8 cellular contexts compared by ENCODE assay signal in the genomic region with DNA sequence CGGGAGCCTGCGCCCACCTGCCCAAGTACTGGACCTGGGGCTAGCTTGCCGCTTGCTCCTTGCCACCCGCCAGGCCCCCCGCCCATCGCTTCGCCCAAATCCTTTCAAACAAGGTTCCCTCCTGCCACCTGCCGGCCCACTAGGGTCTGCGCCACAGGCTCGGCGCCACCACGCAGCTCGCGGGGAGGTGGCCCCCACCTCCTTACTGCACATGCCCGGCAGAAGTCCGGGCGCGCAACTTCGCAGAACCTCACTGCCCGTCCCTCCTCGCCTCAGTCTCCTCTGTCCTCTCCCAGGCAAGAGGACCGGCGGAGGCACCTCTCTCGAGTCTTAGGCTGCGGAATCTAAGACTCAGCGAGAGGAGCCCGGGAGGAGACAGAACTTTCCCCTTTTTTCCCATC. TPM values are rescaled to one million over a fixed set of nuclear protein-coding genes. Genes with fewer than 3 reads are reported as not detected.
A peak's percentile ranks its signal among the peaks of the same experiment; 100 is the strongest.
DNase-seq lines count a peak whose midpoint lies in the region; ATAC-seq, FAIRE-seq and TF ChIP-seq lines count a peak whose summit lies in the region.

No MANE protein-coding gene starts in this region.

- peak; percentile 11 to 24 for DNase-seq in NOMO-1 (lab: John Stamatoyannopoulos, UW; ENCODE audit: unreplicated experiment in 2 of 2)
- no peak for DNase-seq in NOMO-1 treated with dmso at 0.1 percent for 144 hours (lab: John Stamatoyannopoulos, UW; ENCODE audit: unreplicated experiment)
- DNase-seq in RWPE1 (ENCODE audit: low spot score): peak; percentile 44
- DNase-seq in astrocyte of the cerebellum (ENCODE audit: low read depth): no peak
- DNase-seq in keratinocyte (ENCODE audit: low read depth, low spot score): no peak
- DNase-seq in stimulated activated naive B cell treated with anti-CD40 and anti-IgM and Interleukin-4, amounts not matched to agents 10 μg/mL and 1 μg/mL and 100 μg/mL, for 72 hours: peak; percentile 31

- peaks cover 43% of the 10 kb centered on the region for H3K27me3 ChIP-seq in keratinocyte (ENCODE audit: control insufficient read depth, extremely low read depth, insufficient read depth, low read length)

- H3K4me3 ChIP-seq in astrocyte of the cerebellum (ENCODE audit: low read depth, low read length): peak overlapping the region; percentile 12
- no peak overlapping the region for H3K4me3 ChIP-seq in keratinocyte (ENCODE audit: control insufficient read depth in 2 of 3, extremely low read depth in 1 of 3, insufficient read depth in 2 of 3, low read depth in 1 of 3, low read length in 3 of 3)

- no peaks in the 10 kb centered on the region for H3K9me3 Mint-ChIP-seq in stimulated activated naive B cell treated with anti-CD40 and anti-IgM and Interleukin-4, amounts not matched to agents 10 μg/mL and 1 μg/mL and 100 μg/mL, for 72 hours

- H3K27me3 Mint-ChIP-seq in stimulated activated naive B cell treated with anti-CD40 and anti-IgM and Interleukin-4, amounts not matched to agents 10 μg/mL and 1 μg/mL and 100 μg/mL, for 72 hours: peaks cover 46 to 60% of the 10 kb centered on the region in 2 donors

- no peaks in the 10 kb centered on the region for H3K9me3 ChIP-seq in keratinocyte (ENCODE audit: control insufficient read depth, low read depth, low read length)

- H3K9me1 ChIP-seq in keratinocyte (ENCODE audit: control insufficient read depth, extremely low read depth, insufficient read depth, low read length): no peaks in the 10 kb centered on the region

- dilution Hi-C loops in keratinocyte (cut with MboI; ENCODE audit: extremely low pct_ligation_motif_present, low sequenced_read_pairs): no loop called here

- no peak overlapping the region for H3K27ac Mint-ChIP-seq in stimulated activated naive B cell treated with anti-CD40 and anti-IgM and Interleukin-4, amounts not matched to agents 10 μg/mL and 1 μg/mL and 100 μg/mL, for 72 hours

- TF ChIP-seq CTCF in RWPE1 (conservative IDR thresholded peaks at IDR 0.05; ENCODE audit: low read depth) (peak; percentile 50), astrocyte of the cerebellum (IDR thresholded peaks at IDR 0.05; ENCODE audit: low read depth, low read length, missing control alignments) (peak; percentile 43), keratinocyte (optimal IDR thresholded peaks at IDR 0.05 in 1 of 3, IDR thresholded peaks at IDR 0.05 in 1 of 3, conservative IDR thresholded peaks at IDR 0.05 in 1 of 3; ENCODE audit: extremely low read depth in 1 of 3, insufficient read depth in 2 of 3, low read length in 3 of 3) (peak in 2 of 3 experiments; percentile 52 to 58)

- no peaks in the 10 kb centered on the region for H4K20me1 ChIP-seq in keratinocyte (ENCODE audit: control insufficient read depth, extremely low read depth, insufficient read depth, low read length)

- peaks cover 12 to 23% of the 10 kb centered on the region in 2 donors for H3K4me1 Mint-ChIP-seq in stimulated activated naive B cell treated with anti-CD40 and anti-IgM and Interleukin-4, amounts not matched to agents 10 μg/mL and 1 μg/mL and 100 μg/mL, for 72 hours

- POLR2A ChIA-PET in RWPE1 (lab: Yijun Ruan, JAX; ENCODE audit: low non-redundant PET): no interaction called here

- no peak overlapping the region for H3K4me2 ChIP-seq in keratinocyte (ENCODE audit: control insufficient read depth, extremely low read depth, insufficient read depth, low read depth, low read length)

- no peak for FAIRE-seq in keratinocyte (lab: Jason Lieb, UNC)

- H3K4me1 ChIP-seq in keratinocyte (ENCODE audit: control insufficient read depth, extremely low read depth, insufficient read depth, low read length): no peaks in the 10 kb centered on the region

- H2AFZ ChIP-seq in keratinocyte (ENCODE audit: control insufficient read depth, low read length): no peak overlapping the region

- no peak overlapping the region for H3K27ac ChIP-seq in RWPE1
- H3K27ac ChIP-seq in keratinocyte (ENCODE audit: control insufficient read depth, insufficient read depth, low read length): no peak overlapping the region

- peak overlapping the region; percentile 47 to 65 for H3K4me3 Mint-ChIP-seq in stimulated activated naive B cell treated with anti-CD40 and anti-IgM and Interleukin-4, amounts not matched to agents 10 μg/mL and 1 μg/mL and 100 μg/mL, for 72 hours

- peak; percentile 60 to 73 for ATAC-seq in stimulated activated naive B cell treated with anti-CD40 and anti-IgM and Interleukin-4, amounts not matched to agents 10 μg/mL and 1 μg/mL and 100 μg/mL, for 72 hours (replicated peaks)
- ATAC-seq in HG03280 (IDR thresholded peaks at IDR 0.05; ENCODE audit: unreplicated experiment): no peak
- ATAC-seq in HG03045 (IDR thresholded peaks at IDR 0.05; ENCODE audit: unreplicated experiment): no peak

- in situ Hi-C loops in astrocyte of the cerebellum (cut with HindIII; ENCODE audit: low sequenced_read_pairs): no loop called here

- H3K9ac ChIP-seq in keratinocyte (ENCODE audit: control insufficient read depth, extremely low read depth, insufficient read depth, low read length): no peak overlapping the region

- CTCF ChIA-PET in RWPE1 (lab: Yijun Ruan, JAX): interaction anchor here (0.6 to 1.3 kb wide), 7 partner anchors 13 to 1643 kb away, joined by 3 to 4 read pairs (median 3); a partner anchor contains a TSS

- H3K36me3 ChIP-seq in keratinocyte (ENCODE audit: control insufficient read depth in 2 of 2, extremely low read depth in 1 of 2, insufficient read depth in 2 of 2, low read length in 2 of 2): no peaks in the 10 kb centered on the region

- no peaks in the 10 kb centered on the region for H3K79me2 ChIP-seq in keratinocyte (ENCODE audit: control insufficient read depth, insufficient read depth, low read length)

- H3K36me3 Mint-ChIP-seq in stimulated activated naive B cell treated with anti-CD40 and anti-IgM and Interleukin-4, amounts not matched to agents 10 μg/mL and 1 μg/mL and 100 μg/mL, for 72 hours: peaks cover 3 to 17% of the 10 kb centered on the region in 2 donors

RNA-seq across cellular contexts. Expression of a gene that starts 11.2 kb away (rescaled TPM):
- polyA plus RNA-seq in keratinocyte: 0.25 to 0.37 TPM (median 0.31 TPM) in 3 replicates
- 0.89 TPM for polyA plus RNA-seq in keratinocyte (2011; ENCODE audit: low read depth)
- polyA plus RNA-seq in keratinocyte (2011; cell fraction: cytosol; rRNA removed): 0.25 and 0.27 TPM in 2 replicates
- 0.24 and 0.32 TPM in 2 replicates for polyA plus RNA-seq in keratinocyte (2011; cell fraction: nucleus; rRNA removed)
- polyA plus RNA-seq in keratinocyte (2012; ENCODE audit: low replicate concordance): 0.16 TPM in 1 of 2 replicates, not detected in the other
- polyA minus RNA-seq in keratinocyte: 0.13 to 0.40 TPM in 2 of 3 replicates, not detected in the other
- not detected for polyA minus RNA-seq in keratinocyte (2011; cell fraction: cytosol; rRNA and poly(A)+ RNA removed)
- polyA minus RNA-seq in keratinocyte (2011; cell fraction: nucleus; rRNA and poly(A)+ RNA removed): 0.32 and 0.62 TPM in 2 replicates

RNA-seq across cellular contexts. Expression of a gene that starts 13.0 kb away (rescaled TPM):
- 521 to 1,373 TPM (median 560 TPM) in 3 replicates for polyA plus RNA-seq in keratinocyte
- 345 TPM for polyA plus RNA-seq in keratinocyte (2011; ENCODE audit: low read depth)
- polyA plus RNA-seq in keratinocyte (2011; cell fraction: cytosol; rRNA removed): 1,324 and 1,529 TPM in 2 replicates
- 473 and 571 TPM in 2 replicates for polyA plus RNA-seq in keratinocyte (2011; cell fraction: nucleus; rRNA removed)
- polyA plus RNA-seq in keratinocyte (2012; ENCODE audit: low replicate concordance): 763 and 836 TPM in 2 replicates
- polyA minus RNA-seq in keratinocyte: 1,008 to 2,459 TPM (median 1,365 TPM) in 3 replicates
- 759 TPM for polyA minus RNA-seq in keratinocyte (2011; cell fraction: cytosol; rRNA and poly(A)+ RNA removed)
- 166 and 235 TPM in 2 replicates for polyA minus RNA-seq in keratinocyte (2011; cell fraction: nucleus; rRNA and poly(A)+ RNA removed)

Comparison
In these comparisons a context has a peak if more than half of its experiments do, and no peak if none do; other contexts are left out.
1. DNase-seq: peak in NOMO-1 (2 of 2), RWPE1 (single experiment) and stimulated activated naive B cell treated with anti-CD40 and anti-IgM and Interleukin-4, amounts not matched to agents 10 μg/mL and 1 μg/mL and 100 μg/mL, for 72 hours (single experiment); none in NOMO-1 treated with dmso at 0.1 percent for 144 hours (single experiment), astrocyte of the cerebellum (single experiment) and keratinocyte (single experiment).
2. ATAC-seq: peak in stimulated activated naive B cell treated with anti-CD40 and anti-IgM and Interleukin-4, amounts not matched to agents 10 μg/mL and 1 μg/mL and 100 μg/mL, for 72 hours (2 of 2); none in HG03280 (single experiment) and HG03045 (single experiment).
3. Peak in every context shown above with its lines, with median percentiles within 50 percentile points of each other: CTCF ChIP-seq.